Comparison of ENCODE assay signal across 1 cellular context in the genomic region with DNA sequence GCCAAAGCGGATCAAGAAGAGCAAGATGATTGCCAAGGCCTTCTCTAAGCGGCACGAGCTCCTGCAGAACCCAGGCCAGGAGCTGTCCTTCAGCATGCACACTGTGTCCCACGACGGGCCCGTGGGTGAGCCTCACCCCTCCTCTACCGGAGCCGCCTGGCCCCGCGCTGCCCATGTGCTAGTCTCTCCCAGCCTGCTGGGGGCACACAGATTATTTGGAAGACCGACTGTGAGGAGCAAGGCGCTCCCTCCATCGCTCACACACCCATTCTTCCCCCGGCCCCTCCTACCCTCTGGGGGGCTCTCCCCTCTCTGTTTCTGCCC.
A peak's percentile ranks its signal among the peaks of the same experiment; 100 is the strongest.
TF ChIP-seq lines count a peak whose summit lies in the region.

No MANE protein-coding gene starts in this region.

TF ChIP-seq in K562, 482 proteins besides CTCF, POLR2A, EP300 and RAD21:
- TF ChIP-seq, protein P1, sequence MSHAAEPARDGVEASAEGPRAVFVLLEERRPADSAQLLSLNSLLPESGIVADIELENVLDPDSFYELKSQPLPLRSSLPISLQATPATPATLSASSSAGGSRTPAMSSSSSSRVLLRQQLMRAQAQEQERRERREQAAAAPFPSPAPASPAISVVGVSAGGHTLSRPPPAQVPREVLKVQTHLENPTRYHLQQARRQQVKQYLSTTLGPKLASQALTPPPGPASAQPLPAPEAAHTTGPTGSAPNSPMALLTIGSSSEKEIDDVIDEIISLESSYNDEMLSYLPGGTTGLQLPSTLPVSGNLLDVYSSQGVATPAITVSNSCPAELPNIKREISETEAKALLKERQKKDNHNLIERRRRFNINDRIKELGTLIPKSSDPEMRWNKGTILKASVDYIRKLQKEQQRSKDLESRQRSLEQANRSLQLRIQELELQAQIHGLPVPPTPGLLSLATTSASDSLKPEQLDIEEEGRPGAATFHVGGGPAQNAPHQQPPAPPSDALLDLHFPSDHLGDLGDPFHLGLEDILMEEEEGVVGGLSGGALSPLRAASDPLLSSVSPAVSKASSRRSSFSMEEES (CRISPR knock-in tag; IDR thresholded peaks at IDR 0.05) = no peak
- no peak for TF ChIP-seq KAT2B (IDR thresholded peaks at IDR 0.05; ENCODE audit: low read depth, low read length)
- TF ChIP-seq BRCA1 (IDR thresholded peaks at IDR 0.05) = no peak
- 0 out of 2 replicates have a peak, but pooled peaks have one; percentile 31 for TF ChIP-seq BRCA1 (CRISPR knock-in tag; IDR thresholded peaks at IDR 0.05)
- no peak for TF ChIP-seq SMC3 (conservative IDR thresholded peaks at IDR 0.05; ENCODE audit: insufficient read depth, low read depth, low read length)
- TF ChIP-seq ZNF146 (CRISPR knock-in tag; IDR thresholded peaks at IDR 0.05; ENCODE audit: unreplicated experiment) = no peak
- TF ChIP-seq, protein P2, sequence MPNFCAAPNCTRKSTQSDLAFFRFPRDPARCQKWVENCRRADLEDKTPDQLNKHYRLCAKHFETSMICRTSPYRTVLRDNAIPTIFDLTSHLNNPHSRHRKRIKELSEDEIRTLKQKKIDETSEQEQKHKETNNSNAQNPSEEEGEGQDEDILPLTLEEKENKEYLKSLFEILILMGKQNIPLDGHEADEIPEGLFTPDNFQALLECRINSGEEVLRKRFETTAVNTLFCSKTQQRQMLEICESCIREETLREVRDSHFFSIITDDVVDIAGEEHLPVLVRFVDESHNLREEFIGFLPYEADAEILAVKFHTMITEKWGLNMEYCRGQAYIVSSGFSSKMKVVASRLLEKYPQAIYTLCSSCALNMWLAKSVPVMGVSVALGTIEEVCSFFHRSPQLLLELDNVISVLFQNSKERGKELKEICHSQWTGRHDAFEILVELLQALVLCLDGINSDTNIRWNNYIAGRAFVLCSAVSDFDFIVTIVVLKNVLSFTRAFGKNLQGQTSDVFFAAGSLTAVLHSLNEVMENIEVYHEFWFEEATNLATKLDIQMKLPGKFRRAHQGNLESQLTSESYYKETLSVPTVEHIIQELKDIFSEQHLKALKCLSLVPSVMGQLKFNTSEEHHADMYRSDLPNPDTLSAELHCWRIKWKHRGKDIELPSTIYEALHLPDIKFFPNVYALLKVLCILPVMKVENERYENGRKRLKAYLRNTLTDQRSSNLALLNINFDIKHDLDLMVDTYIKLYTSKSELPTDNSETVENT (CRISPR knock-in tag; IDR thresholded peaks at IDR 0.05) = 0 out of 2 replicates have a peak, but pooled peaks have one; percentile 9
- TF ChIP-seq TRIM24 (IDR thresholded peaks at IDR 0.05) = no peak
- TF ChIP-seq, protein P3, sequence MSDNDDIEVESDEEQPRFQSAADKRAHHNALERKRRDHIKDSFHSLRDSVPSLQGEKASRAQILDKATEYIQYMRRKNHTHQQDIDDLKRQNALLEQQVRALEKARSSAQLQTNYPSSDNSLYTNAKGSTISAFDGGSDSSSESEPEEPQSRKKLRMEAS (CRISPR knock-in tag; IDR thresholded peaks at IDR 0.05) = peak; percentile 14; the same call in 1 of the 2 replicates
